2 cellular contexts compared by ENCODE assay signal in genomic region chrX:119728487-119728886, GRCh38.
TF ChIP-seq lines count a peak whose summit lies in the region.

No MANE protein-coding gene starts in this region.

TF ChIP-seq in A549, 52 proteins besides CTCF, POLR2A, EP300 and RAD21:
- TF ChIP-seq SMC3 (IDR thresholded peaks at IDR 0.05) (0 out of 3 replicates have a peak, but pooled peaks have one; percentile 10), TP53 (CRISPR knock-in tag; IDR thresholded peaks at IDR 0.05) (no peak)

TF ChIP-seq in H1, 55 proteins besides CTCF, POLR2A, EP300 and RAD21:
- TF ChIP-seq CHD1 (IDR thresholded peaks at IDR 0.05; ENCODE audit: low read depth, low read length), result no peak
- no peak for TF ChIP-seq CEBPB (IDR thresholded peaks at IDR 0.05; ENCODE audit: low read depth, low read length)
